Comparison of ENCODE assay signal across 8 cellular contexts in the genomic region with DNA sequence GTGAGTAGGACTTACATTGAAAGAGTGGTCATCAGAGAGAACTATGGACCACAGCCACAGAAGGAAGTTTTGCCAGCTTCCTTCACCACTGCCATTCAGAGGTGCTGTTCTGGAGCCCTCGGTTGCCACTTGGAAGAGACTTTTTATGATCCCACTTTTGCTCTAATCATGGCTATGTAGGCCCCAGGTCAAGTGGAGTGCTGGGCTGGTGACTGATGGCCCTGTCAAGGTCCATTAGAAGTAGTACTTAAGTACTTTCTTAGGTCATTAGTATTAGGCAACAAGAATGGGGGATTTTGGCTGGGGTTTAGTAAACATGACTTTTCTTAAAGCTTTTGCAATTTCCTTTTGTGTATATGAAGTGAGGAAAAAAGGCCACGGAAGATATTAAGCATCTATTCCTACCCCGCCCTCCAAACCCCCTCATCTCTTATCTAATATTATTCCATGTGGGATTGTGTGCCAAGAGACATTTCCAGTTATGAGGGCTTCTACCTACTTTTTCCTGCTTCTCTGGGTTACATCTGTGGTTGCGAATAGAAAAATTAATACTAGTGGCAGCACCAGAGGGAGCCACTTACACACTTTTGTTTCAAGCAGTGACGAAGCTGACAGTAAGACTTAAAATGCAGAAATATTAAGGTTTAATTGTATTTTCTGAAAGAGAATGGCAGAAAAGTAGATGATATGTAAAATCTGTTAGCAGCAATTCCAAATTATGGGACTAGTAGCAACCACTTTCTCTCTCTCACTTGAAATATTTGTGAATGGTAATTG. TPM values are rescaled to one million over a fixed set of nuclear protein-coding genes. Genes with fewer than 3 reads are reported as not detected.
A peak's percentile ranks its signal among the peaks of the same experiment; 100 is the strongest.
DNase-seq lines count a peak whose midpoint lies in the region; ATAC-seq and TF ChIP-seq lines count a peak whose summit lies in the region.

No MANE protein-coding gene starts in this region.

- H3K4me3 ChIP-seq in HEK293 (ENCODE audit: low read depth, low read length) (no peak overlapping the region), SJCRH30 (no peak overlapping the region), sigmoid colon (no peak overlapping the region), aorta (ENCODE audit: low read length in 2 of 2) (peak overlapping the region in 1 of 2 donors; percentile 11)

- peak; percentile 56 for ATAC-seq in foreskin keratinocyte
- no peak for ATAC-seq in GM18907 (IDR thresholded peaks at IDR 0.05; ENCODE audit: unreplicated experiment)
- ATAC-seq in HG02870 (IDR thresholded peaks at IDR 0.05; ENCODE audit: unreplicated experiment) = no peak
- no peak for ATAC-seq in aorta (ENCODE audit: low FRiP score)

- CTCF ChIA-PET in HEK293 (lab: Yijun Ruan, JAX) = interaction anchor here (0.6 to 1.5 kb wide), 8 partner anchors 35 to 418 kb away, joined by 3 to 6 read pairs (median 4); no protein-coding TSS in a partner anchor

- 35 to 49% methylated on average over 5 of the region's 5 CpGs for WGBS in sigmoid colon, 2 donors
- WGBS in aorta, 2 donors = 27 to 32% methylated on average over 5 of the region's 5 CpGs

- TF ChIP-seq EP300 in sigmoid colon (IDR thresholded peaks at IDR 0.05) = no peak

- TF ChIP-seq CTCF in HEK293 (tag by site-specific recombination; IDR thresholded peaks at IDR 0.05) (no peak), foreskin keratinocyte (conservative IDR thresholded peaks at IDR 0.05) (peak; percentile 58), sigmoid colon (IDR thresholded peaks at IDR 0.05) (peak in 3 of 4 experiments; percentile 14 to 42 (median 40))

- H3K27me3 ChIP-seq in SJCRH30 (no peaks in the 10 kb centered on the region), foreskin keratinocyte (no peaks in the 10 kb centered on the region), sigmoid colon (no peaks in the 10 kb centered on the region), aorta (ENCODE audit: control insufficient read depth in 1 of 2, insufficient read depth in 2 of 2, low read length in 1 of 2) (no peaks in the 10 kb centered on the region)

- H3K9me3 ChIP-seq in HEK293 (ENCODE audit: control insufficient read depth, insufficient read depth, low read depth, low read length) (no peaks in the 10 kb centered on the region), SJCRH30 (replicated peaks) (no peaks in the 10 kb centered on the region), sigmoid colon (no peaks in the 10 kb centered on the region), aorta (ENCODE audit: control insufficient read depth, low read length) (no peaks in the 10 kb centered on the region)

- H3K27ac ChIP-seq in HEK293 (ENCODE audit: extremely low read depth, low read depth, low read length) = no peak overlapping the region
- no peak overlapping the region for H3K27ac ChIP-seq in SJCRH30
- no peak overlapping the region for H3K27ac ChIP-seq in foreskin keratinocyte
- H3K27ac ChIP-seq in sigmoid colon = no peak overlapping the region
- H3K27ac ChIP-seq in aorta (ENCODE audit: low read depth in 1 of 2, low read length in 2 of 2) = no peak overlapping the region

- TF ChIP-seq POLR2A in sigmoid colon (IDR thresholded peaks at IDR 0.05) = no peak

- no peaks in the 10 kb centered on the region; the same call in 1 of the 2 replicates for H3K4me1 ChIP-seq in HEK293 (ENCODE audit: control insufficient read depth, insufficient read depth, low read length)
- H3K4me1 ChIP-seq in SJCRH30 = no peaks in the 10 kb centered on the region
- no peaks in the 10 kb centered on the region for H3K4me1 ChIP-seq in foreskin keratinocyte
- H3K4me1 ChIP-seq in sigmoid colon = peaks cover 0 to 15% (median 4%) of the 10 kb centered on the region in 4 donors
- no peaks in the 10 kb centered on the region for H3K4me1 ChIP-seq in aorta (ENCODE audit: control insufficient read depth in 1 of 2, insufficient read depth in 2 of 2, low read length in 2 of 2)

- intact Hi-C loops in sigmoid colon (cut with DNase I) (loop anchor here (5.0 kb wide), 1 partner anchor 136 kb away; no protein-coding TSS in a partner anchor), aorta (cut with DNase I) (loop anchor here in 1 of 2 donors (5.0 kb wide), 1 partner anchor 141 kb away; no protein-coding TSS in a partner anchor)

- H3K36me3 ChIP-seq in HEK293 (ENCODE audit: control insufficient read depth in 2 of 2, insufficient read depth in 1 of 2, low read length in 2 of 2) (no peaks in the 10 kb centered on the region), SJCRH30 (no peaks in the 10 kb centered on the region), sigmoid colon (no peaks in the 10 kb centered on the region), aorta (ENCODE audit: control insufficient read depth in 1 of 2, insufficient read depth in 2 of 2, low read length in 1 of 2) (no peaks in the 10 kb centered on the region)

- POLR2A ChIA-PET in HEK293 (lab: Yijun Ruan, JAX) = no interaction called here

- DNase-seq in AG20443 (ENCODE audit: low spot score) (peak; percentile 55), SJCRH30 (peak; percentile 2 to 37), foreskin keratinocyte (peak in 1 of 2 donors; percentile 8), sigmoid colon (no peak), aorta (no peak)

TF ChIP-seq in HEK293, 187 proteins besides CTCF, POLR2A, EP300 and RAD21:
- TF ChIP-seq ZNF514 (tag by site-specific recombination; IDR thresholded peaks at IDR 0.05) (no peak), PRDM6 (tag by site-specific recombination; IDR thresholded peaks at IDR 0.05) (peak; percentile 30; the same call in 1 of the 2 replicates), ZNF133 (tag by site-specific recombination; IDR thresholded peaks at IDR 0.05) (peak; percentile 89), ZSCAN4 (tag by site-specific recombination; IDR thresholded peaks at IDR 0.05) (no peak), ZNF660 (tag by site-specific recombination; IDR thresholded peaks at IDR 0.05) (0 out of 2 replicates have a peak, but pooled peaks have one; percentile 9), ZNF792 (tag by site-specific recombination; IDR thresholded peaks at IDR 0.05) (no peak), ZNF654 (tag by site-specific recombination; IDR thresholded peaks at IDR 0.05; ENCODE audit: low read depth) (peak; percentile 56)
TF ChIP-seq in HEK293: peak in this region for 4.

RNA-seq across cellular contexts. Expression of gene NLGN1, which starts 13.9 kb away (rescaled TPM):
- total RNA-seq in SJCRH30 (2014; rRNA removed; shearing (Covaris generic)) = 15.6 and 20.7 TPM in 2 replicates
- total RNA-seq in foreskin keratinocyte (not detected in 2 replicates), sigmoid colon (10 to 100 TPM; 28.1 to 33.5 (median 29.3) TPM), aorta (10 to 100 TPM; 15.5 to 20.0 TPM)
- polyA plus RNA-seq in foreskin keratinocyte (not detected in 2 replicates), sigmoid colon (under 1 TPM in 2 of 3 donors, not detected in 1; under 0.01 to 0.60 TPM), aorta (1 to 10 TPM in 1 of 2 donors, under 1 TPM in 1; 0.50 to 1.7 TPM)

Comparison
In these comparisons a context has a peak if more than half of its experiments do, and no peak if none do; other contexts are left out.
1. DNase-seq: peak in AG20443 (single experiment) and SJCRH30 (2 of 2); none in sigmoid colon (single experiment) and aorta (0 of 2).
2. RNA of gene NLGN1, which starts 13.9 kb away (total RNA-seq): 28.1 to 33.5 TPM in sigmoid colon, 15.6 to 20.7 TPM in SJCRH30 and 15.5 to 20.0 TPM in aorta; not detected in foreskin keratinocyte; every median in the first group is over 10 times any median in the second.